ENCODE assay signal across 8 cellular contexts in the genomic region with DNA sequence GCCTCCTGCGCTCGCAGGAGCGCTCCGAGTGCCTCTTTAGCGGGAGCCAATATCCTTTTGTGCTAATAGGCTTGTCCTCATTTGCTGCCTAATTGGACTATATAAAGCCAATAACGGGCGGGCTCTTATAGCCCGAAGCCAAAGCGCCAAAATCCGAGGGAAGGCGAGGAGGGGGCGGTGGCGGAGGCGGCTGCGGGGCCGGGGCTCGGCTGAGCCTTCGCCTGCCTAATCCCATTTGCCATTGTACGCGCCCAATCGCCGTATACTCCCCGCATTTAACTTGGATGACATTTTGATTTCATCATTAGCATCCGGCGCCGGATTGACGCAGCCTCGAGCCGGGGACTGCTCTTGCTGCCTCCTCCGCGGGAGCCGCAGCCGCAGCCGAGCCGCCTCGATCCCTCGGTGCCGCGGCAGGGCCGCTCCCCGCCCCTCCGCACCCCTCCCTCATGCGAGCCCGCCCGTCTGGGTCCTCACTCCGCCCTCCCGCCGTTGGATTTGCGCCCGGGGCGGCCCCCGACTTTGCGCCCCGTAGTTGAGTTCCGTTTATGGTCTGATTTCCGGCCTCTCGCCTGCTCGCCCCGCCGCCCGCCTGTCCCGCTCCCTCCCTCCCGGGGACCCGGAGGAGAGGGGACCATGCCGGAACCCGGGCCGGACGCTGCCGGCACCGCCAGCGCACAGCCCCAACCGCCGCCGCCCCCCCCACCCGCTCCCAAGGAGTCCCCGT. TPM values are rescaled to one million over a fixed set of nuclear protein-coding genes. Genes with fewer than 3 reads are reported as not detected.
DNase-seq lines count a peak whose midpoint lies in the region; ATAC-seq, FAIRE-seq and TF ChIP-seq lines count a peak whose summit lies in the region.

A gene (plus strand): TSS at position 556 of the 727 bp plus-strand sequence. CDS start 81 bp downstream, at position 637.

- ATAC-seq in CD4-positive, CD25-positive, alpha-beta regulatory T cell (ENCODE audit: low read depth in 2 of 2) = no peak
- ATAC-seq in GM18519 (IDR thresholded peaks at IDR 0.05; ENCODE audit: low FRiP score, unreplicated experiment) = no peak

- intact Hi-C loops in endothelial cell of umbilical vein (cut with micrococcal nuclease) = no loop called here

- peaks cover 0 to 4% (median 0%) of the 10 kb centered on the region in 7 donors for H3K9me3 Mint-ChIP-seq in CD4-positive, CD25-positive, alpha-beta regulatory T cell
- H3K9me3 Mint-ChIP-seq in T-helper 2 cell treated with Interferon-gamma antibody and Interleukin-4, amounts not matched to agents 5 μg/mL and 100 μg/mL, for 36 hours = no peaks in the 10 kb centered on the region

- no peaks in the 10 kb centered on the region for H3K9me3 ChIP-seq in CD4-positive, CD25-positive, alpha-beta regulatory T cell (ENCODE audit: control insufficient read depth in 2 of 2, low read length in 2 of 2)
- H3K9me3 ChIP-seq in endothelial cell of umbilical vein (replicated peaks; ENCODE audit: control insufficient read depth, insufficient read depth, low read length) (no peaks in the 10 kb centered on the region), skeletal muscle satellite cell (replicated peaks; ENCODE audit: low read length) (no peaks in the 10 kb centered on the region)

- peak within 1 kb of the TSS; percentile 77 to 91 (median 86) for H3K4me3 Mint-ChIP-seq in CD4-positive, CD25-positive, alpha-beta regulatory T cell
- H3K4me3 Mint-ChIP-seq in T-helper 2 cell treated with Interferon-gamma antibody and Interleukin-4, amounts not matched to agents 5 μg/mL and 100 μg/mL, for 36 hours = peak within 1 kb of the TSS; percentile 69

- no peak for FAIRE-seq in endothelial cell of umbilical vein (lab: Jason Lieb, UNC)

- H3K27ac Mint-ChIP-seq in CD4-positive, CD25-positive, alpha-beta regulatory T cell = peak within 1 kb of the TSS in 2 of 3 donors; percentile 42 to 62
- H3K27ac Mint-ChIP-seq in T-helper 2 cell treated with Interferon-gamma antibody and Interleukin-4, amounts not matched to agents 5 μg/mL and 100 μg/mL, for 36 hours = peak within 1 kb of the TSS; percentile 86

- H4K20me1 ChIP-seq in endothelial cell of umbilical vein (replicated peaks; ENCODE audit: control insufficient read depth, extremely low read depth, insufficient read depth, low read length) = no peaks in the 10 kb centered on the region

- no peaks in the 10 kb centered on the region for H3K36me3 Mint-ChIP-seq in CD4-positive, CD25-positive, alpha-beta regulatory T cell
- H3K36me3 Mint-ChIP-seq in T-helper 2 cell treated with Interferon-gamma antibody and Interleukin-4, amounts not matched to agents 5 μg/mL and 100 μg/mL, for 36 hours (ENCODE audit: low read depth) = peaks cover 3% of the 10 kb centered on the region

- peak within 1 kb of the TSS; percentile 26 for H3K4me3 ChIP-seq in CD4-positive, CD25-positive, alpha-beta regulatory T cell (ENCODE audit: low read depth, low read length)
- H3K4me3 ChIP-seq in endothelial cell of umbilical vein (replicated peaks in 1 of 3; ENCODE audit: insufficient read depth in 1 of 3, low read depth in 1 of 3, low read length in 3 of 3) (peak within 1 kb of the TSS in 1 of 3 experiments; percentile 15), skeletal muscle satellite cell (ENCODE audit: low read length) (peak within 1 kb of the TSS; percentile 61)

- peak within 1 kb of the TSS; percentile 16 for H2AFZ ChIP-seq in endothelial cell of umbilical vein (ENCODE audit: low read depth, low read length)

- dilution Hi-C loops in endothelial cell of umbilical vein (cut with MboI; ENCODE audit: extremely low pct_ligation_motif_present, low sequenced_read_pairs) = no loop called here

- H3K9ac ChIP-seq in endothelial cell of umbilical vein (replicated peaks; ENCODE audit: extremely low read depth, insufficient read depth, low read length) (no peak within 1 kb of the TSS), skeletal muscle satellite cell (ENCODE audit: low read depth, low read length) (no peak within 1 kb of the TSS)

- peak within 1 kb of the TSS; percentile 1 for H3K4me2 ChIP-seq in endothelial cell of umbilical vein (ENCODE audit: insufficient read depth, low read length)
- H3K4me2 ChIP-seq in skeletal muscle satellite cell (ENCODE audit: low read length) = peak within 1 kb of the TSS; percentile 76

- no peak for TF ChIP-seq POLR2A in endothelial cell of umbilical vein (IDR thresholded peaks at IDR 0.05; ENCODE audit: low read depth, low read length)

- BruUV-seq in endothelial cell of umbilical vein (replicated peaks; lab: Mats Ljungman, UMichigan) = no TSS peak

- no peaks in the 10 kb centered on the region for H3K9me1 ChIP-seq in endothelial cell of umbilical vein (replicated peaks; ENCODE audit: control insufficient read depth, extremely low read depth, insufficient read depth, low read length)

- no peak for TF ChIP-seq CTCF in endothelial cell of umbilical vein (IDR thresholded peaks at IDR 0.05; ENCODE audit: extremely low read depth in 1 of 2, insufficient read depth in 1 of 2, low read depth in 1 of 2, low read length in 2 of 2)

- CTCF ChIA-PET in HEK293T (lab: Yijun Ruan, JAX) = no interaction called here
- CTCF ChIA-PET in endothelial cell of umbilical vein (lab: Charles Lee) = no interaction called here

- H3K4me1 ChIP-seq in CD4-positive, CD25-positive, alpha-beta regulatory T cell (ENCODE audit: control insufficient read depth, insufficient read depth, low read length, poor library complexity, severe bottlenecking) = peaks cover 67% of the 10 kb centered on the region
- peaks cover 10% of the 10 kb centered on the region for H3K4me1 ChIP-seq in endothelial cell of umbilical vein (ENCODE audit: control insufficient read depth, extremely low read depth, insufficient read depth, low read length)
- H3K4me1 ChIP-seq in skeletal muscle satellite cell (ENCODE audit: control insufficient read depth, insufficient read depth, low read length) = peaks cover 30% of the 10 kb centered on the region

- H3K79me2 ChIP-seq in endothelial cell of umbilical vein (ENCODE audit: control insufficient read depth, insufficient read depth, low read length) = no peaks in the 10 kb centered on the region

- DNase-seq in CD4-positive, CD25-positive, alpha-beta regulatory T cell = peak in 2 of 3 donors; percentile 47 to 54
- DNase-seq in HEK293T (ENCODE audit: extremely low spot score) = peak; percentile 57
- DNase-seq in T-helper 2 cell treated with Interferon-gamma antibody and Interleukin-4, amounts not matched to agents 5 μg/mL and 100 μg/mL, for 36 hours (ENCODE audit: low spot score) = no peak
- no peak for DNase-seq in endothelial cell of umbilical vein (ENCODE audit: low read depth, low spot score)
- no peak for DNase-seq in glomerular visceral epithelial cell (ENCODE audit: extremely low spot score)
- no peak for DNase-seq in cortex of kidney (lab: John Stamatoyannopoulos, UW)

- no peaks in the 10 kb centered on the region for H3K36me3 ChIP-seq in CD4-positive, CD25-positive, alpha-beta regulatory T cell (ENCODE audit: control insufficient read depth, insufficient read depth, low read length)
- H3K36me3 ChIP-seq in endothelial cell of umbilical vein (ENCODE audit: control insufficient read depth in 2 of 2, extremely low read depth in 1 of 2, insufficient read depth in 2 of 2, low read length in 2 of 2) (no peaks in the 10 kb centered on the region), skeletal muscle satellite cell (ENCODE audit: insufficient read depth, low read length) (no peaks in the 10 kb centered on the region)

- POLR2A ChIA-PET in HEK293T (lab: Yijun Ruan, JAX) = interaction anchor here (1.8 kb wide), 1 partner anchor 19 kb away, joined by 8 read pairs; a partner anchor contains a TSS
- POLR2A ChIA-PET in endothelial cell of umbilical vein (lab: Charles Lee) = no interaction called here

- H3K4me1 Mint-ChIP-seq in CD4-positive, CD25-positive, alpha-beta regulatory T cell = peaks cover 4 to 57% (median 37%) of the 10 kb centered on the region in 4 donors
- H3K4me1 Mint-ChIP-seq in T-helper 2 cell treated with Interferon-gamma antibody and Interleukin-4, amounts not matched to agents 5 μg/mL and 100 μg/mL, for 36 hours (ENCODE audit: low read depth) = peaks cover 21% of the 10 kb centered on the region

- H3K27me3 ChIP-seq in CD4-positive, CD25-positive, alpha-beta regulatory T cell (ENCODE audit: control insufficient read depth, insufficient read depth, low read length) = peaks cover 40% of the 10 kb centered on the region
- H3K27me3 ChIP-seq in endothelial cell of umbilical vein (ENCODE audit: control insufficient read depth in 2 of 2, insufficient read depth in 2 of 2, low read length in 2 of 2) (peaks cover 85 to 97% of the 10 kb centered on the region in 2 experiments), skeletal muscle satellite cell (ENCODE audit: control insufficient read depth, insufficient read depth, low read length) (peaks cover 99% of the 10 kb centered on the region)

- H3K27me3 Mint-ChIP-seq in CD4-positive, CD25-positive, alpha-beta regulatory T cell = peaks cover 83% of the 10 kb centered on the region
- peaks cover 79% of the 10 kb centered on the region for H3K27me3 Mint-ChIP-seq in T-helper 2 cell treated with Interferon-gamma antibody and Interleukin-4, amounts not matched to agents 5 μg/mL and 100 μg/mL, for 36 hours (ENCODE audit: low read depth)

- H3K27ac ChIP-seq in CD4-positive, CD25-positive, alpha-beta regulatory T cell (ENCODE audit: insufficient read depth, low read length, poor library complexity, severe bottlenecking) = no peak within 1 kb of the TSS
- H3K27ac ChIP-seq in endothelial cell of umbilical vein (ENCODE audit: insufficient read depth, low read depth, low read length) = no peak within 1 kb of the TSS

TF ChIP-seq in HEK293T, 16 proteins besides CTCF, POLR2A, EP300 and RAD21 (continues in another document):
- TF ChIP-seq BHLHE40 (IDR thresholded peaks at IDR 0.05; ENCODE audit: borderline replicate concordance) (no peak), ELF4 (IDR thresholded peaks at IDR 0.05) (no peak), ZNF384 (IDR thresholded peaks at IDR 0.05) (no peak)

TF ChIP-seq in endothelial cell of umbilical vein, 7 proteins besides CTCF, POLR2A, EP300 and RAD21 (continues in another document):
- TF ChIP-seq, protein P1, sequence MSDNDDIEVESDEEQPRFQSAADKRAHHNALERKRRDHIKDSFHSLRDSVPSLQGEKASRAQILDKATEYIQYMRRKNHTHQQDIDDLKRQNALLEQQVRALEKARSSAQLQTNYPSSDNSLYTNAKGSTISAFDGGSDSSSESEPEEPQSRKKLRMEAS (IDR thresholded peaks at IDR 0.05; ENCODE audit: insufficient read depth, insufficient read length) = no peak

RNA-seq across cellular contexts. Expression of the gene that starts here (rescaled TPM):
- not detected for total RNA-seq in CD4-positive, CD25-positive, alpha-beta regulatory T cell
- not detected for polyA plus RNA-seq in CD4-positive, CD25-positive, alpha-beta regulatory T cell
- not detected in 2 replicates for total RNA-seq in endothelial cell of umbilical vein
- polyA plus RNA-seq in endothelial cell of umbilical vein = not detected in 2 replicates
- not detected in 2 replicates for polyA plus RNA-seq in endothelial cell of umbilical vein (2011; cell fraction: cytosol; rRNA removed)
- polyA plus RNA-seq in endothelial cell of umbilical vein (2011; cell fraction: nucleus; rRNA removed) = not detected in 2 replicates
- polyA plus RNA-seq in endothelial cell of umbilical vein (2012) = not detected in 2 replicates
- polyA minus RNA-seq in endothelial cell of umbilical vein = 0.17 TPM in 1 of 2 replicates, not detected in the other
- polyA minus RNA-seq in endothelial cell of umbilical vein (2011; cell fraction: cytosol; rRNA and poly(A)+ RNA removed) = not detected
- not detected in 2 replicates for polyA minus RNA-seq in endothelial cell of umbilical vein (2011; cell fraction: nucleus; rRNA and poly(A)+ RNA removed)
- 0.76 TPM in 1 of 2 replicates, not detected in the other for total RNA-seq in skeletal muscle satellite cell (2012; rRNA removed)

Comparison
In these comparisons a context has a peak if more than half of its experiments do, and no peak if none do; other contexts are left out.
1. Peak in DNase-seq and H3K4me3 ChIP-seq in CD4-positive, CD25-positive, alpha-beta regulatory T cell; RNA of the gene not detected or under 1 TPM.